In genomic region chr21:34935452-34935851, GRCh38 we compare ENCODE assay signal across 15 cellular contexts.
DNase-seq lines count a peak whose midpoint lies in the region; ATAC-seq lines count a peak whose summit lies in the region.
"Had no signal": no experiment of that assay in that cellular context is flagged by ENCODE, and none has a peak within 500 bp of the region (broad histone marks: within the 10 kb centered on the region; RNA-seq: fewer than 3 reads in every experiment).

No MANE protein-coding gene starts in this region.

- no peak for DNase-seq in CD8-positive, alpha-beta memory T cell
- peak; percentile 17 for DNase-seq in HT1080 (ENCODE audit: low read depth)
- DNase-seq in activated naive CD4-positive, alpha-beta T cell treated with anti-CD3 and anti-CD28 coated beads, Interleukin-2, amount 50 U/mL, for 72 hours (ENCODE audit: low spot score in 2 of 2): no peak
- no peak for DNase-seq in naive thymus-derived CD4-positive, alpha-beta T cell
- no peak for DNase-seq in NCI-H2227 (lab: John Stamatoyannopoulos, UW; ENCODE audit: unreplicated experiment)
- DNase-seq: gastrocnemius medialis, islet precursor cell, NCI-H1105, NCI-H446, SIG-M5 had no signal

- H3K4me3 ChIP-seq in CD8-positive, alpha-beta memory T cell (ENCODE audit: low read length): no peak overlapping the region
- peak overlapping the region; percentile 6 for H3K4me3 ChIP-seq in naive thymus-derived CD4-positive, alpha-beta T cell (ENCODE audit: low read length)
- H3K4me3 ChIP-seq: gastrocnemius medialis, right atrium auricular region, suprapubic skin had no signal

- H3K27ac Mint-ChIP-seq in CD8-positive, alpha-beta memory T cell: peak overlapping the region; percentile 51 to 99 (median 98)
- H3K27ac Mint-ChIP-seq in activated naive CD4-positive, alpha-beta T cell treated with anti-CD3 and anti-CD28 coated beads, Interleukin-2, amount 50 U/mL, for 72 hours: peak overlapping the region; percentile 94 to 95
- peak overlapping the region; percentile 83 to 97 (median 91) for H3K27ac Mint-ChIP-seq in naive thymus-derived CD4-positive, alpha-beta T cell

- H3K27ac ChIP-seq in CD8-positive, alpha-beta memory T cell (ENCODE audit: low read depth, low read length): no peak overlapping the region
- H3K27ac ChIP-seq in naive thymus-derived CD4-positive, alpha-beta T cell (ENCODE audit: low read depth, low read length): peak overlapping the region; percentile 81
- H3K27ac ChIP-seq: gastrocnemius medialis, right atrium auricular region, suprapubic skin, VCaP had no signal

- peaks cover 89 to 95% (median 95%) of the 10 kb centered on the region in 3 donors for H3K4me1 Mint-ChIP-seq in CD8-positive, alpha-beta memory T cell
- peaks cover 73 to 96% (median 93%) of the 10 kb centered on the region in 7 donors for H3K4me1 Mint-ChIP-seq in naive thymus-derived CD4-positive, alpha-beta T cell

- peak overlapping the region; percentile 57 to 90 (median 81) for H3K4me3 Mint-ChIP-seq in CD8-positive, alpha-beta memory T cell
- peak overlapping the region in 9 of 10 donors; percentile 26 to 81 (median 66) for H3K4me3 Mint-ChIP-seq in naive thymus-derived CD4-positive, alpha-beta T cell

- CTCF ChIA-PET in CD8-positive, alpha-beta memory T cell (lab: Charles Lee): interaction anchor here (0.9 to 2.9 kb wide), 6 partner anchors 21 to 112 kb away, joined by 3 to 8 read pairs (median 5); no protein-coding TSS in a partner anchor
- CTCF ChIA-PET in naive thymus-derived CD4-positive, alpha-beta T cell (lab: Charles Lee): interaction anchor here (0.6 to 3.7 kb wide), 5 partner anchors 26 to 115 kb away, joined by 3 to 26 read pairs (median 3); partner anchors contain the start of gene RUNX1

- H3K9me3 ChIP-seq in CD8-positive, alpha-beta memory T cell (ENCODE audit: low read length): no peaks in the 10 kb centered on the region
- no peaks in the 10 kb centered on the region for H3K9me3 ChIP-seq in naive thymus-derived CD4-positive, alpha-beta T cell (ENCODE audit: control insufficient read depth in 2 of 3, low read length in 3 of 3)
- H3K9me3 ChIP-seq: gastrocnemius medialis, right atrium auricular region, suprapubic skin had no signal

- ATAC-seq in activated naive CD4-positive, alpha-beta T cell treated with anti-CD3 and anti-CD28 coated beads, Interleukin-2, amount 50 U/mL, for 72 hours: peak; percentile 76 to 84
- no peak for ATAC-seq in naive thymus-derived CD4-positive, alpha-beta T cell
- ATAC-seq in HG03097 (IDR thresholded peaks at IDR 0.05; ENCODE audit: low FRiP score, unreplicated experiment): no peak
- no peak for ATAC-seq in GM19035 (IDR thresholded peaks at IDR 0.05; ENCODE audit: unreplicated experiment)
- ATAC-seq: gastrocnemius medialis had no signal

- H3K27me3 ChIP-seq in CD8-positive, alpha-beta memory T cell (ENCODE audit: insufficient read depth, low read length, poor library complexity, severe bottlenecking): no peaks in the 10 kb centered on the region
- no peaks in the 10 kb centered on the region for H3K27me3 ChIP-seq in naive thymus-derived CD4-positive, alpha-beta T cell (ENCODE audit: control insufficient read depth in 2 of 2, insufficient read depth in 2 of 2, low read length in 2 of 2)
- H3K27me3 ChIP-seq: gastrocnemius medialis, right atrium auricular region, suprapubic skin had no signal

- peaks cover 0 to 3% (median 2%) of the 10 kb centered on the region in 3 donors for H3K36me3 Mint-ChIP-seq in CD8-positive, alpha-beta memory T cell
- H3K36me3 Mint-ChIP-seq in activated naive CD4-positive, alpha-beta T cell treated with anti-CD3 and anti-CD28 coated beads, Interleukin-2, amount 50 U/mL, for 72 hours: peaks cover 5 to 17% of the 10 kb centered on the region in 2 donors
- peaks cover 0 to 11% (median 0%) of the 10 kb centered on the region in 5 donors for H3K36me3 Mint-ChIP-seq in naive thymus-derived CD4-positive, alpha-beta T cell

- peaks cover 90% of the 10 kb centered on the region for H3K4me1 ChIP-seq in CD8-positive, alpha-beta memory T cell (ENCODE audit: insufficient read depth, low read length)
- peaks cover 57 to 73% of the 10 kb centered on the region in 2 donors for H3K4me1 ChIP-seq in naive thymus-derived CD4-positive, alpha-beta T cell (ENCODE audit: control insufficient read depth in 2 of 2, insufficient read depth in 2 of 2, low read length in 2 of 2)
- H3K4me1 ChIP-seq: gastrocnemius medialis, right atrium auricular region had no signal

- H3K27me3 Mint-ChIP-seq in CD8-positive, alpha-beta memory T cell: no peaks in the 10 kb centered on the region
- no peaks in the 10 kb centered on the region for H3K27me3 Mint-ChIP-seq in naive thymus-derived CD4-positive, alpha-beta T cell

- no peaks in the 10 kb centered on the region for H3K36me3 ChIP-seq in CD8-positive, alpha-beta memory T cell (ENCODE audit: insufficient read depth, low read length)
- H3K36me3 ChIP-seq in naive thymus-derived CD4-positive, alpha-beta T cell (ENCODE audit: control insufficient read depth in 2 of 3, insufficient read depth in 3 of 3, low read length in 3 of 3): no peaks in the 10 kb centered on the region
- H3K36me3 ChIP-seq: gastrocnemius medialis, right atrium auricular region, suprapubic skin had no signal

- intact Hi-C loops in naive thymus-derived CD4-positive, alpha-beta T cell (cut with micrococcal nuclease): loop anchor here (2.0 kb wide), 5 partner anchors 17 to 51 kb away; no protein-coding TSS in a partner anchor

- no peaks in the 10 kb centered on the region for H3K9me3 Mint-ChIP-seq in CD8-positive, alpha-beta memory T cell
- peaks cover 0 to 15% of the 10 kb centered on the region in 2 donors for H3K9me3 Mint-ChIP-seq in activated naive CD4-positive, alpha-beta T cell treated with anti-CD3 and anti-CD28 coated beads, Interleukin-2, amount 50 U/mL, for 72 hours
- peaks cover 0 to 6% (median 0%) of the 10 kb centered on the region in 11 donors for H3K9me3 Mint-ChIP-seq in naive thymus-derived CD4-positive, alpha-beta T cell

- POLR2A ChIA-PET in CD8-positive, alpha-beta memory T cell (lab: Charles Lee): interaction anchor here (1.0 kb wide), 1 partner anchor 113 kb away, joined by 3 read pairs; no protein-coding TSS in a partner anchor
- POLR2A ChIA-PET in naive thymus-derived CD4-positive, alpha-beta T cell (lab: Charles Lee): interaction anchor here (0.6 to 4.4 kb wide), 17 partner anchors 10 to 112 kb away, joined by 3 to 36 read pairs (median 5); no protein-coding TSS in a partner anchor

Comparison
In these comparisons a context has a peak if more than half of its experiments do, and no peak if none do; other contexts are left out.
1. ATAC-seq: peak in activated naive CD4-positive, alpha-beta T cell treated with anti-CD3 and anti-CD28 coated beads, Interleukin-2, amount 50 U/mL, for 72 hours (2 of 2); none in naive thymus-derived CD4-positive, alpha-beta T cell (single experiment), HG03097 (single experiment) and GM19035 (single experiment).
2. Peak in every context shown above with its lines, with median percentiles within 50 percentile points of each other: H3K27ac Mint-ChIP-seq.